In genomic region chr4:164039482-164039881, GRCh38 we compare ENCODE assay signal across 1 cellular context.
TF ChIP-seq lines count a peak whose summit lies in the region.

No MANE protein-coding gene starts in this region.

TF ChIP-seq in neural cell, 6 proteins besides CTCF, POLR2A, EP300 and RAD21 (continued from another document):
- TF ChIP-seq REST (IDR thresholded peaks at IDR 0.05; ENCODE audit: borderline replicate concordance) (peak; percentile 40), TAF1 (IDR thresholded peaks at IDR 0.05; ENCODE audit: low read depth) (no peak), POLR2AphosphoS5 (IDR thresholded peaks at IDR 0.05) (peak; percentile 37)
TF ChIP-seq in neural cell: peak in this region for 3.
